In genomic region chr3:37726445-37727000, GRCh38 we compare ENCODE assay signal across 29 cellular contexts.
A peak's percentile ranks its signal among the peaks of the same experiment; 100 is the strongest.
DNase-seq lines count a peak whose midpoint lies in the region; ATAC-seq and TF ChIP-seq lines count a peak whose summit lies in the region.
"Had no signal": no experiment of that assay in that cellular context is flagged by ENCODE, and none has a peak within 500 bp of the region (broad histone marks: within the 10 kb centered on the region; RNA-seq: fewer than 3 reads in every experiment).

No MANE protein-coding gene starts in this region.

- H3K4me1 Mint-ChIP-seq in nephron, result peaks cover 5% of the 10 kb centered on the region
- H3K4me1 Mint-ChIP-seq: activated CD8-positive, alpha-beta memory T cell treated with anti-CD3 and anti-CD28 coated beads, Interleukin-2, amount 10 ng/mL, durations not matched to agents 7 days and 5 days; memory B cell; stimulated activated naive CD8-positive, alpha-beta T cell treated with anti-CD3 and anti-CD28 coated beads, Interleukin-15, amount 100 ng/mL, for 72 hours had no signal

- ATAC-seq in GM19324 (IDR thresholded peaks at IDR 0.05; ENCODE audit: low FRiP score, unreplicated experiment), result no peak
- ATAC-seq: activated CD8-positive, alpha-beta memory T cell treated with anti-CD3 and anti-CD28 coated beads, Interleukin-2, amount 10 ng/mL, durations not matched to agents 7 days and 5 days; activated T-cell treated with anti-CD3 and anti-CD28 coated beads, Interleukin-2, amount 50 U/mL, for 72 hours; foreskin keratinocyte; PC-3; Right ventricle myocardium inferior; stimulated activated naive CD8-positive, alpha-beta T cell treated with anti-CD3 and anti-CD28 coated beads, Interleukin-15, amount 100 ng/mL, for 72 hours had no signal

- H3K4me3 ChIP-seq in coronary artery, result no peak overlapping the region
- no peak overlapping the region for H3K4me3 ChIP-seq in esophagus muscularis mucosa
- H3K4me3 ChIP-seq: heart right ventricle had no signal

- H3K9me3 ChIP-seq in esophagus muscularis mucosa, result peaks cover 0 to 8% (median 5%) of the 10 kb centered on the region in 4 donors

- peak; percentile 52 for DNase-seq in DMS79 (lab: John Stamatoyannopoulos, UW)
- peak; percentile 82 for DNase-seq in NCI-H2029 (lab: John Stamatoyannopoulos, UW)
- DNase-seq in coronary artery (ENCODE audit: low spot score), result peak; percentile 66
- DNase-seq in esophagus muscularis mucosa (ENCODE audit: extremely low spot score), result no peak
- no peak for DNase-seq in SW 1271 (lab: John Stamatoyannopoulos, UW)
- DNase-seq: activated CD4-positive, CD25-positive, alpha-beta regulatory T cell; activated CD8-positive, alpha-beta memory T cell treated with anti-CD3 and anti-CD28 coated beads, Interleukin-2, amount 10 ng/mL, durations not matched to agents 7 days and 5 days; activated naive CD4-positive, alpha-beta T cell; activated T-cell treated with anti-CD3 and anti-CD28 coated beads, Interleukin-2, amount 50 U/mL, for 72 hours; brain microvascular endothelial cell; Calu3; effector CD4-positive, alpha-beta T cell; heart right ventricle; KBM-7; MM.1S; NCI-H1417 treated with DMSO at 0.1 percent for 48 hours; NCI-H2107; NCI-H510A treated with DMSO at 0.1 percent for 48 hours; NK-92 treated with Interleukin-12 subunit alpha and Interleukin-12 subunit beta, amount 100 ng/mL, for 24 hours; PC-3; stimulated activated naive CD8-positive, alpha-beta T cell treated with anti-CD3 and anti-CD28 coated beads, Interleukin-15, amount 100 ng/mL, for 72 hours; T1000; trophoblast cell had no signal

- intact Hi-C loops in esophagus muscularis mucosa (cut with DNase I), result no loop called here

- peaks cover 12% of the 10 kb centered on the region for H3K9me3 Mint-ChIP-seq in nephron

- no peak for TF ChIP-seq POLR2A in esophagus muscularis mucosa (IDR thresholded peaks at IDR 0.05; ENCODE audit: low read depth)

- no peak for TF ChIP-seq EP300 in esophagus muscularis mucosa (IDR thresholded peaks at IDR 0.05)

- TF ChIP-seq CTCF in coronary artery (IDR thresholded peaks at IDR 0.05), result no peak
- no peak for TF ChIP-seq CTCF in nephron (IDR thresholded peaks at IDR 0.05; ENCODE audit: unreplicated experiment in 3 of 3)
- TF ChIP-seq CTCF in esophagus muscularis mucosa (IDR thresholded peaks at IDR 0.05), result no peak

- H3K27me3 Mint-ChIP-seq in nephron (ENCODE audit: low read depth), result no peaks in the 10 kb centered on the region

- H3K36me3 ChIP-seq in esophagus muscularis mucosa, result peaks cover 0 to 16% (median 8%) of the 10 kb centered on the region in 4 donors
- H3K36me3 ChIP-seq: brain microvascular endothelial cell had no signal

- H3K4me3 Mint-ChIP-seq in nephron, result no peak overlapping the region
- H3K4me3 Mint-ChIP-seq: activated CD8-positive, alpha-beta memory T cell treated with anti-CD3 and anti-CD28 coated beads, Interleukin-2, amount 10 ng/mL, durations not matched to agents 7 days and 5 days; activated T-cell treated with anti-CD3 and anti-CD28 coated beads, Interleukin-2, amount 50 U/mL, for 72 hours; memory B cell; stimulated activated naive CD8-positive, alpha-beta T cell treated with anti-CD3 and anti-CD28 coated beads, Interleukin-15, amount 100 ng/mL, for 72 hours had no signal

- H3K4me1 ChIP-seq in esophagus muscularis mucosa, result peaks cover 0 to 15% (median 11%) of the 10 kb centered on the region in 4 donors
- H3K4me1 ChIP-seq: foreskin keratinocyte had no signal

- H3K36me3 Mint-ChIP-seq in nephron (ENCODE audit: low read depth), result peaks cover 26% of the 10 kb centered on the region
- H3K36me3 Mint-ChIP-seq: activated CD8-positive, alpha-beta memory T cell treated with anti-CD3 and anti-CD28 coated beads, Interleukin-2, amount 10 ng/mL, durations not matched to agents 7 days and 5 days had no signal

- 38% methylated on average over 9 of the region's 9 CpGs for WGBS in esophagus muscularis mucosa

- no peaks in the 10 kb centered on the region for H3K27me3 ChIP-seq in esophagus muscularis mucosa
- H3K27me3 ChIP-seq: heart right ventricle had no signal

- H3K27ac Mint-ChIP-seq in nephron, result peak overlapping the region in 2 of 3 experiments; percentile 12 to 53
- H3K27ac Mint-ChIP-seq: activated CD8-positive, alpha-beta memory T cell treated with anti-CD3 and anti-CD28 coated beads, Interleukin-2, amount 10 ng/mL, durations not matched to agents 7 days and 5 days; activated T-cell treated with anti-CD3 and anti-CD28 coated beads, Interleukin-2, amount 50 U/mL, for 72 hours; memory B cell; stimulated activated naive CD8-positive, alpha-beta T cell treated with anti-CD3 and anti-CD28 coated beads, Interleukin-15, amount 100 ng/mL, for 72 hours had no signal

- H3K27ac ChIP-seq in coronary artery (no peak overlapping the region), esophagus muscularis mucosa (replicated peaks in 1 of 4) (no peak overlapping the region)
- H3K27ac ChIP-seq: brain microvascular endothelial cell, C4-2B, foreskin keratinocyte, heart right ventricle had no signal

Comparison
In these comparisons a context has a peak if more than half of its experiments do, and no peak if none do; other contexts are left out.
1. DNase-seq: peak in DMS79 (single experiment), NCI-H2029 (single experiment) and coronary artery (single experiment); none in esophagus muscularis mucosa (single experiment) and SW 1271 (0 of 2).